8 cellular contexts compared by ENCODE assay signal in the genomic region with DNA sequence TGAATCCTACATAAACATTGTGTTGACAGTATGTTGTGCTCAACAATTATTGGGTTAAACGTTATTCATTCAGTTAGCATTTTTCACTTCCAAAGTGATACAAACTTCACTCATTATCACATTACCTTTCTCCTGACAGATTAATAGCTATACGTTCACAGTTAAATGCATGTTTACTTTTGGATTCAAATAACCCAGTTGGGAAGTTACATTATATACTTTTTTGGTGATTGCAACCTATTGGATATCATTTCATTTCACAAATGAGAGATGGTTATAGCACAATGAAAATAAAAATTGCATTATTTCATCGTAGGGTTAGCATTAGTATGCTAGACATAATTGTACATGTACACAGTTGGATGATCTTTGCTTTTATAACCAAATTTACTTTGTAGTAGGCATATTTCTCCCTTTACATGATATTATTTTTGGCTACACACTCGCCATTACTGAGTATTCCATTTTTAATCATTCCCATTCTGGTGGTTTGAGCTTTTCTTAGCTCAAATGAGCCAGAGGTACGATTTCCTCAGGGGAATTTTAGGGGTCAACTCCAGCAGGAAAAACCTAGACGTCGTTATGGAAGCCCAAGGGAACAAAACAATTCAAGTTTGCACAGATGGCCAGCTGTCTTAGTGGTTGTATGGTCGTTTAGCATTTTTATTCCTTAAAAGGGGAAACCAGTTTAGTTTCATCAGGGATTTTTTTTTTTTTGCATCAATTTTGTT. TPM values are rescaled to one million over a fixed set of nuclear protein-coding genes. Genes with fewer than 3 reads are reported as not detected.
DNase-seq lines count a peak whose midpoint lies in the region; ATAC-seq and TF ChIP-seq lines count a peak whose summit lies in the region.

No MANE protein-coding gene starts in this region.

- peak; percentile 30 for DNase-seq in DMS53 treated with DMSO at 0.1 percent for 48 hours (lab: John Stamatoyannopoulos, UW; ENCODE audit: unreplicated experiment)
- peak; percentile 78 for DNase-seq in LHCN-M2 (ENCODE audit: low read depth)
- peak; percentile 81 to 84 for DNase-seq in cardiac fibroblast (ENCODE audit: low read depth in 2 of 2)
- DNase-seq in medulla oblongata (ENCODE audit: extremely low spot score): peak; percentile 48
- DNase-seq in DMS114 treated with DMSO at 0.1 percent for 48 hours (lab: John Stamatoyannopoulos, UW; ENCODE audit: unreplicated experiment): no peak

- ATAC-seq in GM21717 (IDR thresholded peaks at IDR 0.05; ENCODE audit: unreplicated experiment) (no peak), GM21447 (IDR thresholded peaks at IDR 0.05; ENCODE audit: unreplicated experiment) (no peak)

- no peak overlapping the region for H3K27ac ChIP-seq in urinary bladder (ENCODE audit: low read depth)

- WGBS in urinary bladder: 4% methylated on average over 8 of the region's 8 CpGs

- no peaks in the 10 kb centered on the region for H3K4me1 ChIP-seq in urinary bladder (ENCODE audit: insufficient read depth)

- no peaks in the 10 kb centered on the region for H3K36me3 ChIP-seq in urinary bladder (ENCODE audit: insufficient read depth)

- H3K4me3 ChIP-seq in cardiac fibroblast (replicated peaks in 1 of 2; ENCODE audit: low read depth in 2 of 2, low read length in 2 of 2) (peak overlapping the region; percentile 59 to 67), urinary bladder (ENCODE audit: low read depth, low read length) (peak overlapping the region; percentile 98)

- no peak for TF ChIP-seq CTCF in cardiac fibroblast (IDR thresholded peaks at IDR 0.05; ENCODE audit: low read depth, low read length)

RNA-seq across cellular contexts. Expression of a gene that starts 2.0 kb away (rescaled TPM):
- total RNA-seq in LHCN-M2 (2014; rRNA removed) (8.2 and 9.2 TPM in 2 replicates), urinary bladder (38.5 TPM)
- 7.6 TPM for polyA plus RNA-seq in LHCN-M2 (2012)
- polyA plus RNA-seq in urinary bladder: 11.8 TPM
